29 cellular contexts compared by ENCODE assay signal in the genomic region with DNA sequence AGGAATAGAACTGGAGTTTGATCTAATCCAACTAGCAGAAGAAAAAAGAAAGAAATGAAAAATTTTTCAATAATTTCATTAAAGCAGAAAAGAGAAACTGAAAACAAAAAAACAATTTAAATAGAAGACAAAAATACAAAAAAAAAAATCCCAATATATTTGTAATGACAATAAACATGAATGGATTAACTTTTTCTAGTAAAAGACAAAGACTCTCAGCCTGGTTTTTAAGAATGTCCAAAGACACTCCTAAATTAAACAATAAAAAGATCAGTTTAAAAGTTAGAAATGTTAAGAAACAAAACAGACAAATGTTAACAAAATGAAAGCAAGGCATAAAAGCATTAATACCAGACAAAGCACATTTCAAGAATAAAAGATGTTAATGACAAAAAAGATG. TPM values are rescaled to one million over a fixed set of nuclear protein-coding genes. Genes with fewer than 3 reads are reported as not detected.
A peak's percentile ranks its signal among the peaks of the same experiment; 100 is the strongest.
DNase-seq lines count a peak whose midpoint lies in the region; ATAC-seq, FAIRE-seq and TF ChIP-seq lines count a peak whose summit lies in the region.
"Had no signal": no experiment of that assay in that cellular context is flagged by ENCODE, and none has a peak within 500 bp of the region (broad histone marks: within the 10 kb centered on the region; RNA-seq: fewer than 3 reads in every experiment).

No MANE protein-coding gene starts in this region.

- H3K27me3 ChIP-seq in RWPE2 (ENCODE audit: insufficient read depth, poor library complexity, severe bottlenecking) (no peaks in the 10 kb centered on the region), osteoblast (ENCODE audit: insufficient read depth, low read length) (no peaks in the 10 kb centered on the region)
- H3K27me3 ChIP-seq in CD4-positive, alpha-beta T cell (ENCODE audit: control insufficient read depth, insufficient read depth, low read length): no peaks in the 10 kb centered on the region

- peak overlapping the region; percentile 24 for H3K27ac Mint-ChIP-seq in chondrocyte (ENCODE audit: unreplicated experiment)
- H3K27ac Mint-ChIP-seq in CD4-positive, alpha-beta T cell: no peak overlapping the region
- H3K27ac Mint-ChIP-seq: CD8-positive, alpha-beta T cell had no signal

- DNase-seq in RWPE2 (ENCODE audit: low spot score) (no peak), chondrocyte (ENCODE audit: low spot score) (no peak), osteoblast (ENCODE audit: insufficient read length, low spot score, missing footprints) (no peak), UCSD-AML1 (lab: John Stamatoyannopoulos, UW; ENCODE audit: unreplicated experiment) (no peak)
- DNase-seq in CD4-positive, alpha-beta T cell: no peak
- DNase-seq: C1 segment of cervical spinal cord; Caco-2; CD8-positive, alpha-beta T cell; GDM1; MV-4-11; NCI-H1105; NCI-H1436 treated with DMSO at 0.1 percent for 48 hours; NCI-H187 treated with DMSO at 0.1 percent for 48 hours; NCI-H2107; NCI-H446; NCI-H524 treated with DMSO at 0.1 percent for 48 hours; NCI-H774; NK-92 treated with Interleukin-12 subunit alpha and Interleukin-12 subunit beta, amount 100 ng/mL, for 24 hours; RPMI8226; SHP77 had no signal

- H3K4me3 ChIP-seq in RWPE2 (ENCODE audit: severe bottlenecking) (no peak overlapping the region), osteoblast (ENCODE audit: insufficient read depth, low read length) (no peak overlapping the region)
- H3K4me3 ChIP-seq: A549, GM12878, PC-9 had no signal

- peak; percentile 66 for FAIRE-seq in G401.6 (lab: Jason Lieb, UNC)
- FAIRE-seq: A549, GM12878, GM19239, H54, HepG2 had no signal

- no peaks in the 10 kb centered on the region for H4K20me1 ChIP-seq in osteoblast (ENCODE audit: insufficient read depth, low read length)

- H3K36me3 ChIP-seq in RWPE2 (ENCODE audit: low read depth) (peaks cover 4% of the 10 kb centered on the region; the same call in 1 of the 2 replicates), osteoblast (ENCODE audit: insufficient read depth, low read length) (no peaks in the 10 kb centered on the region)

- no peaks in the 10 kb centered on the region for H3K79me2 ChIP-seq in osteoblast (ENCODE audit: insufficient read depth, low read length)

- H3K27me3 Mint-ChIP-seq in chondrocyte (ENCODE audit: low read depth): no peaks in the 10 kb centered on the region
- H3K27me3 Mint-ChIP-seq in CD4-positive, alpha-beta T cell: peaks cover 10% of the 10 kb centered on the region

- H3K9me3 ChIP-seq in RWPE2 (ENCODE audit: severe bottlenecking) (peaks cover 5% of the 10 kb centered on the region), osteoblast (ENCODE audit: low read depth, low read length) (no peaks in the 10 kb centered on the region)
- no peaks in the 10 kb centered on the region for H3K9me3 ChIP-seq in CD4-positive, alpha-beta T cell (ENCODE audit: control insufficient read depth, low read length)

- H3K4me2 ChIP-seq in osteoblast (ENCODE audit: insufficient read depth, low read length): no peak overlapping the region
- H3K4me2 ChIP-seq: A549, PC-9 had no signal

- H3K9me3 Mint-ChIP-seq in chondrocyte (ENCODE audit: low read depth): peaks cover 18% of the 10 kb centered on the region
- peaks cover 5% of the 10 kb centered on the region for H3K9me3 Mint-ChIP-seq in CD4-positive, alpha-beta T cell

- H3K27ac ChIP-seq in RWPE2 (ENCODE audit: poor library complexity, severe bottlenecking) (peak overlapping the region; percentile 97), osteoblast (ENCODE audit: low read depth, low read length) (peak overlapping the region; percentile 75)
- H3K27ac ChIP-seq in CD4-positive, alpha-beta T cell (ENCODE audit: low read depth, low read length): no peak overlapping the region
- H3K27ac ChIP-seq: PC-9 had no signal

- CTCF ChIA-PET in CD4-positive, alpha-beta T cell (lab: Charles Lee): no interaction called here

- POLR2A ChIA-PET in CD4-positive, alpha-beta T cell (lab: Charles Lee): no interaction called here

- H2AFZ ChIP-seq in osteoblast (ENCODE audit: low read length): no peak overlapping the region
- H2AFZ ChIP-seq: PC-9 had no signal

- H3K36me3 Mint-ChIP-seq in chondrocyte (ENCODE audit: low read depth): peaks cover 5% of the 10 kb centered on the region
- H3K36me3 Mint-ChIP-seq in CD4-positive, alpha-beta T cell (ENCODE audit: low read depth): no peaks in the 10 kb centered on the region
- H3K36me3 Mint-ChIP-seq: CD8-positive, alpha-beta T cell had no signal

- no peak overlapping the region for H3K4me3 Mint-ChIP-seq in chondrocyte (ENCODE audit: unreplicated experiment)
- H3K4me3 Mint-ChIP-seq in CD4-positive, alpha-beta T cell: no peak overlapping the region
- H3K4me3 Mint-ChIP-seq: CD8-positive, alpha-beta T cell had no signal

- ATAC-seq in RWPE2 (ENCODE audit: low read depth) (no peak), HG03175 (IDR thresholded peaks at IDR 0.05; ENCODE audit: unreplicated experiment) (no peak)
- ATAC-seq in CD4-positive, alpha-beta T cell (ENCODE audit: poor library complexity): no peak
- ATAC-seq: A549; CD8-positive, alpha-beta T cell; GM12878; HepG2 had no signal

- intact Hi-C loops in CD4-positive, alpha-beta T cell (cut with DNase I, micrococcal nuclease): no loop called here

- no peak for TF ChIP-seq CTCF in RWPE2 (IDR thresholded peaks at IDR 0.05; ENCODE audit: poor library complexity, severe bottlenecking)
- no peak for TF ChIP-seq CTCF in chondrocyte (IDR thresholded peaks at IDR 0.05)
- no peak for TF ChIP-seq CTCF in osteoblast (IDR thresholded peaks at IDR 0.05; ENCODE audit: extremely low read depth, low read depth, low read length)
- no peak for TF ChIP-seq CTCF in CD4-positive, alpha-beta T cell (IDR thresholded peaks at IDR 0.05)

- peaks cover 35% of the 10 kb centered on the region for H3K4me1 ChIP-seq in RWPE2 (ENCODE audit: insufficient read depth, poor library complexity, severe bottlenecking)
- peaks cover 40% of the 10 kb centered on the region for H3K4me1 ChIP-seq in osteoblast (ENCODE audit: insufficient read depth, low read length)

- H3K4me1 Mint-ChIP-seq in chondrocyte (ENCODE audit: low read depth): peaks cover 60% of the 10 kb centered on the region
- no peaks in the 10 kb centered on the region for H3K4me1 Mint-ChIP-seq in CD4-positive, alpha-beta T cell (ENCODE audit: low read depth)

RNA-seq across cellular contexts. Expression of a gene that starts 50.3 kb away (rescaled TPM):
- 10.8 to 14.6 TPM (median 14.2 TPM) in 3 replicates for total RNA-seq in chondrocyte
- 70.9 and 73.4 TPM in 2 replicates for total RNA-seq in osteoblast
- total RNA-seq in CD4-positive, alpha-beta T cell: 10 to 100 TPM in 1 of 2 experiments, 1 to 10 TPM in 1; 9.1 to 10.6 TPM
- total RNA-seq: HepG2, MCF 10A had no signal
